Comparison of ENCODE assay signal across 1 cellular context in genomic region chr9:89661391-89661949, GRCh38.
TF ChIP-seq lines count a peak whose summit lies in the region.

No MANE protein-coding gene starts in this region.

TF ChIP-seq in H1, 55 proteins besides CTCF, POLR2A, EP300 and RAD21 (continued from another document):
- TF ChIP-seq GABPA (IDR thresholded peaks at IDR 0.05; ENCODE audit: borderline replicate concordance, insufficient read depth, low read length), result no peak
